Comparison of ENCODE assay signal across 15 cellular contexts in the genomic region with DNA sequence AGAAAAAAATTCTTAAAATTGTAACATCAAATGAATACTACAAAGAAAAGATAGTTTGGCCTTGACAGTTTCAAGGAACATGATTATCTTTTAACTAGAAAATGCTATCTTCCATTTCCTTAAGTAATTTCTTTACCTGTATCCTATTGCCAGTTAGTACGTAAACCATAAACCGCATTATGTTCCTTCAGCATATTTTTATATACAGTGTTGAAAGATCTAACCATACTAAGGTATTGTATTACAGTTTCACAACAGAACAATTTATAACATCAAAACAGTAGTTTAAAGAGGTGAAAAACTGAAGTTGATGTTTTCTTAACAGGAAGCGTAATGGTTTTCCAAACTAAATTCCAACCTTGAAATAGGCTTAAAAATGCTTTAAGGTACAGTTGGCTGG. TPM values are rescaled to one million over a fixed set of nuclear protein-coding genes. Genes with fewer than 3 reads are reported as not detected.
DNase-seq lines count a peak whose midpoint lies in the region; ATAC-seq and TF ChIP-seq lines count a peak whose summit lies in the region.
"Had no signal": no experiment of that assay in that cellular context is flagged by ENCODE, and none has a peak within 500 bp of the region (broad histone marks: within the 10 kb centered on the region; RNA-seq: fewer than 3 reads in every experiment).

No MANE protein-coding gene starts in this region.

- H3K27me3 ChIP-seq in MM.1S (replicated peaks; ENCODE audit: insufficient read depth, low read length) (no peaks in the 10 kb centered on the region), psoas muscle (ENCODE audit: insufficient read depth in 3 of 3, low read length in 2 of 3) (no peaks in the 10 kb centered on the region), hepatocyte (no peaks in the 10 kb centered on the region)
- H3K27me3 ChIP-seq: BLaER1 treated with 17β-estradiol and CSF1 and Interleukin-3, amounts not matched to agents 10 nM and 100 nM had no signal

- no peak overlapping the region for H3K27ac ChIP-seq in HEK293 (ENCODE audit: extremely low read depth, low read depth, low read length)
- no peak overlapping the region for H3K27ac ChIP-seq in MM.1S (ENCODE audit: low read length)
- peak overlapping the region; percentile 64 for H3K27ac ChIP-seq in psoas muscle
- no peak overlapping the region for H3K27ac ChIP-seq in hepatocyte
- H3K27ac ChIP-seq: BLaER1 treated with 17β-estradiol and CSF1 and Interleukin-3, amounts not matched to agents 10 nM and 100 nM had no signal

- intact Hi-C loops in psoas muscle (cut with DNase I): no loop called here

- DNase-seq in MM.1S: no peak
- peak; percentile 75 for DNase-seq in choroid plexus epithelial cell (ENCODE audit: low read depth)
- no peak for DNase-seq in psoas muscle
- no peak for DNase-seq in retina
- DNase-seq in hepatocyte (ENCODE audit: low spot score): no peak
- DNase-seq in T-helper 17 cell: no peak
- DNase-seq: ACHN; CD4-positive, alpha-beta T cell; DMS79 had no signal

- peaks cover 8% of the 10 kb centered on the region for H3K4me1 Mint-ChIP-seq in T-helper 17 cell

- H3K4me1 ChIP-seq in HEK293 (ENCODE audit: control insufficient read depth, insufficient read depth, low read length) (peaks cover 6% of the 10 kb centered on the region; the same call in 1 of the 2 replicates), MM.1S (ENCODE audit: low read length) (peaks cover 26% of the 10 kb centered on the region), psoas muscle (peaks cover 53% of the 10 kb centered on the region), hepatocyte (ENCODE audit: insufficient read depth) (no peaks in the 10 kb centered on the region)

- H3K36me3 ChIP-seq in HEK293 (ENCODE audit: control insufficient read depth in 2 of 2, insufficient read depth in 1 of 2, low read length in 2 of 2) (peaks cover 0 to 9% of the 10 kb centered on the region in 2 experiments; a peak in 2 of 3 replicates), MM.1S (replicated peaks; ENCODE audit: insufficient read depth, low read length) (no peaks in the 10 kb centered on the region), psoas muscle (ENCODE audit: insufficient read depth in 1 of 2, low read depth in 1 of 2) (peaks cover 0 to 13% of the 10 kb centered on the region in 2 donors), hepatocyte (replicated peaks; ENCODE audit: insufficient read depth, low read depth) (no peaks in the 10 kb centered on the region)

- POLR2A ChIA-PET in HEK293 (lab: Yijun Ruan, JAX): interaction anchor here (0.7 kb wide), 1 partner anchor 151 kb away, joined by 3 read pairs; no protein-coding TSS in a partner anchor

- H3K79me2 ChIP-seq in MM.1S (ENCODE audit: low read length) (no peaks in the 10 kb centered on the region), hepatocyte (no peaks in the 10 kb centered on the region)

- ATAC-seq in psoas muscle (peak in 1 of 4 donors; percentile 33), HG03039 (IDR thresholded peaks at IDR 0.05; ENCODE audit: unreplicated experiment) (no peak), T-helper 17 cell (no peak)
- ATAC-seq: GM12878, HCT116 had no signal

- no peak overlapping the region for H3K4me3 ChIP-seq in HEK293 (ENCODE audit: low read depth, low read length)
- H3K4me3 ChIP-seq in MM.1S (ENCODE audit: low read length): no peak overlapping the region
- H3K4me3 ChIP-seq in choroid plexus epithelial cell (ENCODE audit: low read depth, low read length): no peak overlapping the region
- no peak overlapping the region for H3K4me3 ChIP-seq in psoas muscle
- no peak overlapping the region for H3K4me3 ChIP-seq in hepatocyte
- H3K4me3 ChIP-seq: BLaER1 treated with 17β-estradiol and CSF1 and Interleukin-3, amounts not matched to agents 10 nM and 100 nM; GM12878 had no signal

- 49 to 72% (median 67%) methylated on average over 3 of the region's 3 CpGs for WGBS in psoas muscle, 3 donors
- 89% methylated on average over 3 of the region's 3 CpGs for WGBS in hepatocyte (ENCODE audit: low lambda C conversion rate, missing lambda C conversion rate)

- H2AFZ ChIP-seq in MM.1S (ENCODE audit: low read length) (no peak overlapping the region), hepatocyte (no peak overlapping the region)

- H3K9ac ChIP-seq in MM.1S (ENCODE audit: low read length): no peak overlapping the region
- H3K9ac ChIP-seq: BLaER1 treated with 17β-estradiol and CSF1 and Interleukin-3, amounts not matched to agents 10 nM and 100 nM had no signal

- CTCF ChIA-PET in HEK293 (lab: Yijun Ruan, JAX): interaction anchor here (0.7 kb wide), 1 partner anchor 114 kb away, joined by 3 read pairs; no protein-coding TSS in a partner anchor

- H4K20me1 ChIP-seq in MM.1S (ENCODE audit: insufficient read depth, low read length): no peaks in the 10 kb centered on the region
- no peaks in the 10 kb centered on the region for H4K20me1 ChIP-seq in hepatocyte (ENCODE audit: insufficient read depth, poor library complexity, severe bottlenecking)
- H4K20me1 ChIP-seq: BLaER1 treated with 17β-estradiol and CSF1 and Interleukin-3, amounts not matched to agents 10 nM and 100 nM had no signal

- H3K4me3 Mint-ChIP-seq in T-helper 17 cell: no peak overlapping the region
- H3K4me3 Mint-ChIP-seq: CD4-positive, alpha-beta T cell had no signal

- peak overlapping the region; percentile 27 for H3K4me2 ChIP-seq in MM.1S (ENCODE audit: low read depth, low read length)
- no peak overlapping the region for H3K4me2 ChIP-seq in hepatocyte
- H3K4me2 ChIP-seq: BLaER1 treated with 17β-estradiol and CSF1 and Interleukin-3, amounts not matched to agents 10 nM and 100 nM had no signal

- no peaks in the 10 kb centered on the region for H3F3A ChIP-seq in MM.1S (ENCODE audit: insufficient read depth, low read length)

- no peaks in the 10 kb centered on the region for H3K36me3 Mint-ChIP-seq in T-helper 17 cell (ENCODE audit: low read depth)

- TF ChIP-seq CTCF in HEK293 (tag by site-specific recombination; IDR thresholded peaks at IDR 0.05): no peak
- no peak for TF ChIP-seq CTCF in MM.1S (IDR thresholded peaks at IDR 0.05; ENCODE audit: low read length)
- no peak for TF ChIP-seq CTCF in choroid plexus epithelial cell (conservative IDR thresholded peaks at IDR 0.05; ENCODE audit: low read depth, low read length)
- TF ChIP-seq CTCF in psoas muscle (IDR thresholded peaks at IDR 0.05): no peak
- TF ChIP-seq CTCF in hepatocyte (IDR thresholded peaks at IDR 0.05; ENCODE audit: poor library complexity): no peak

- H3K9me2 ChIP-seq in MM.1S (replicated peaks; ENCODE audit: insufficient read depth, low read length): no peaks in the 10 kb centered on the region
- no peaks in the 10 kb centered on the region for H3K9me2 ChIP-seq in hepatocyte (replicated peaks; ENCODE audit: insufficient read depth)

- H3K9me3 ChIP-seq in HEK293 (ENCODE audit: control insufficient read depth, insufficient read depth, low read depth, low read length) (no peaks in the 10 kb centered on the region), MM.1S (replicated peaks; ENCODE audit: insufficient read depth, low read length) (no peaks in the 10 kb centered on the region), psoas muscle (no peaks in the 10 kb centered on the region), hepatocyte (ENCODE audit: low read depth) (no peaks in the 10 kb centered on the region), T-helper 17 cell (ENCODE audit: control insufficient read depth, low read length, poor library complexity, severe bottlenecking) (no peaks in the 10 kb centered on the region)
- H3K9me3 ChIP-seq: BLaER1 treated with 17β-estradiol and CSF1 and Interleukin-3, amounts not matched to agents 10 nM and 100 nM had no signal

- H3K27ac Mint-ChIP-seq in T-helper 17 cell: no peak overlapping the region
- H3K27ac Mint-ChIP-seq: CD4-positive, alpha-beta T cell had no signal

- no peaks in the 10 kb centered on the region for H3K27me3 Mint-ChIP-seq in T-helper 17 cell
- H3K27me3 Mint-ChIP-seq: CD4-positive, alpha-beta T cell had no signal

TF ChIP-seq in HEK293, 187 proteins besides CTCF, POLR2A, EP300 and RAD21:
- TF ChIP-seq, protein P1, sequence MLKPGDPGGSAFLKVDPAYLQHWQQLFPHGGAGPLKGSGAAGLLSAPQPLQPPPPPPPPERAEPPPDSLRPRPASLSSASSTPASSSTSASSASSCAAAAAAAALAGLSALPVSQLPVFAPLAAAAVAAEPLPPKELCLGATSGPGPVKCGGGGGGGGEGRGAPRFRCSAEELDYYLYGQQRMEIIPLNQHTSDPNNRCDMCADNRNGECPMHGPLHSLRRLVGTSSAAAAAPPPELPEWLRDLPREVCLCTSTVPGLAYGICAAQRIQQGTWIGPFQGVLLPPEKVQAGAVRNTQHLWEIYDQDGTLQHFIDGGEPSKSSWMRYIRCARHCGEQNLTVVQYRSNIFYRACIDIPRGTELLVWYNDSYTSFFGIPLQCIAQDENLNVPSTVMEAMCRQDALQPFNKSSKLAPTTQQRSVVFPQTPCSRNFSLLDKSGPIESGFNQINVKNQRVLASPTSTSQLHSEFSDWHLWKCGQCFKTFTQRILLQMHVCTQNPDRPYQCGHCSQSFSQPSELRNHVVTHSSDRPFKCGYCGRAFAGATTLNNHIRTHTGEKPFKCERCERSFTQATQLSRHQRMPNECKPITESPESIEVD (tag by site-specific recombination; IDR thresholded peaks at IDR 0.05): peak; percentile 20; the same call in 1 of the 2 replicates
- TF ChIP-seq RBAK (tag by site-specific recombination; IDR thresholded peaks at IDR 0.05): no peak

RNA-seq across cellular contexts. Expression of a gene that starts 45.1 kb away (rescaled TPM):
- total RNA-seq in psoas muscle: 100 to 1,000 TPM; 131 to 888 (median 651) TPM
- polyA plus RNA-seq in psoas muscle: 1,000 to 10,000 TPM; 1,121 to 3,024 (median 1,342) TPM
- total RNA-seq in hepatocyte: 57.8 and 79.1 TPM in 2 replicates
- 101 and 103 TPM in 2 replicates for polyA plus RNA-seq in hepatocyte
- total RNA-seq in T-helper 17 cell: 10 to 100 TPM; 32.0 to 51.9 TPM
- total RNA-seq: G401 had no signal

RNA-seq across cellular contexts. Expression of a gene that starts 46.3 kb away (rescaled TPM):
- 10 to 100 TPM; 44.0 to 86.0 (median 62.8) TPM for total RNA-seq in psoas muscle
- polyA plus RNA-seq in psoas muscle: 10 to 100 TPM; 19.0 to 53.2 (median 21.4) TPM
- total RNA-seq in hepatocyte: 126 and 162 TPM in 2 replicates
- polyA plus RNA-seq in hepatocyte: 91.3 and 113 TPM in 2 replicates
- total RNA-seq in T-helper 17 cell: 1 to 10 TPM in 1 of 2 donors, under 1 TPM in 1; 0.92 to 2.5 TPM

Comparison
In these comparisons a context has a peak if more than half of its experiments do, and no peak if none do; other contexts are left out.
1. RNA of a gene that starts 46.3 kb away (total RNA-seq): 126 to 162 TPM in hepatocyte and 44.0 to 86.0 TPM in psoas muscle; 0.92 to 2.5 TPM in T-helper 17 cell; every median in the first group is over 10 times any median in the second.